Comparison of ENCODE assay signal across 25 cellular contexts in genomic region chr3:72563690-72564370, GRCh38.
"Had no signal": no experiment of that assay in that cellular context is flagged by ENCODE, and none has a peak within 500 bp of the region (broad histone marks: within the 10 kb centered on the region; RNA-seq: fewer than 3 reads in every experiment).

No MANE protein-coding gene starts in this region.

- H3K36me3 ChIP-seq: cardiac muscle cell, colonic mucosa, gastrocnemius medialis, sigmoid colon, suprapubic skin, tibial artery had no signal

- H2AFZ ChIP-seq: hepatocyte had no signal

- H3K9me3 ChIP-seq: colonic mucosa, gastrocnemius medialis, suprapubic skin had no signal

- H3K27ac ChIP-seq: body of pancreas, cardiac muscle cell, colonic mucosa, dorsolateral prefrontal cortex, gastrocnemius medialis, hepatocyte, sigmoid colon, suprapubic skin, tibial artery had no signal

- H3K4me2 ChIP-seq: hepatocyte, smooth muscle cell had no signal

- H3K79me2 ChIP-seq: hepatocyte had no signal

- DNase-seq: activated CD4-positive, alpha-beta T cell treated with anti-CD3 and anti-CD28 coated beads for 36 hours; activated CD4-positive, CD25-positive, alpha-beta regulatory T cell; activated CD8-positive, alpha-beta memory T cell treated with anti-CD3 and anti-CD28 coated beads, Interleukin-2, amount 10 ng/mL, durations not matched to agents 7 days and 5 days; activated CD8-positive, alpha-beta T cell treated with anti-CD3 and anti-CD28 coated beads, Interleukin-2, amount 10 ng/mL, durations not matched to agents 7 days and 5 days; activated naive CD4-positive, alpha-beta T cell treated with Interleukin-2 at 50 U/mL for 16 hours; activated T-cell treated with anti-CD3 and anti-CD28 coated beads, Interleukin-2, amount 50 U/mL, for 48 hours; anterior cingulate cortex; body of pancreas; cerebellar nuclear complex; colonic mucosa; dorsolateral prefrontal cortex; effector memory CD8-positive, alpha-beta T cell; erythroblast; gastrocnemius medialis; islet precursor cell; left ventricle myocardium superior; retina; sigmoid colon; stimulated activated CD4-positive, alpha-beta T cell treated with anti-CD3 and anti-CD28 coated beads, Interleukin-2, amount 100 ng/mL, for 24 hours; stimulated activated naive CD4-positive, alpha-beta T cell; tibial artery had no signal

- ATAC-seq: activated CD4-positive, alpha-beta T cell treated with anti-CD3 and anti-CD28 coated beads for 36 hours; activated CD8-positive, alpha-beta memory T cell treated with anti-CD3 and anti-CD28 coated beads, Interleukin-2, amount 10 ng/mL, durations not matched to agents 7 days and 5 days; activated CD8-positive, alpha-beta T cell treated with anti-CD3 and anti-CD28 coated beads, Interleukin-2, amount 10 ng/mL, durations not matched to agents 7 days and 5 days; body of pancreas; effector memory CD8-positive, alpha-beta T cell; gastrocnemius medialis; left ventricle myocardium superior had no signal

- H3K27me3 ChIP-seq: body of pancreas, cardiac muscle cell, colonic mucosa, dorsolateral prefrontal cortex, gastrocnemius medialis, hepatocyte, sigmoid colon, suprapubic skin, tibial artery had no signal

- H3K4me3 ChIP-seq: body of pancreas, cardiac muscle cell, colonic mucosa, dorsolateral prefrontal cortex, gastrocnemius medialis, hepatocyte, sigmoid colon, smooth muscle cell, suprapubic skin, tibial artery had no signal

- H3K4me1 ChIP-seq: body of pancreas, colonic mucosa, gastrocnemius medialis, sigmoid colon, suprapubic skin, tibial artery had no signal
